In genomic region chr3:194134231-194134756, GRCh38 we compare ENCODE assay signal across 8 cellular contexts. TPM values are rescaled to one million over a fixed set of nuclear protein-coding genes. Genes with fewer than 3 reads are reported as not detected.
DNase-seq lines count a peak whose midpoint lies in the region; ATAC-seq and TF ChIP-seq lines count a peak whose summit lies in the region.

No MANE protein-coding gene starts in this region.

- H3K27me3 Mint-ChIP-seq in activated CD8-positive, alpha-beta T cell treated with anti-CD3 and anti-CD28 coated beads for 36 hours = peaks cover 69% of the 10 kb centered on the region

- H3K27ac Mint-ChIP-seq in activated CD8-positive, alpha-beta T cell treated with anti-CD3 and anti-CD28 coated beads for 36 hours = no peak overlapping the region

- CTCF ChIA-PET in activated CD8-positive, alpha-beta T cell treated with anti-CD3 and anti-CD28 coated beads for 36 hours (lab: Charles Lee) = interaction anchor here (1.2 kb wide), 1 partner anchor 181 kb away, joined by 4 read pairs; no protein-coding TSS in a partner anchor

- intact Hi-C loops in activated CD8-positive, alpha-beta T cell treated with anti-CD3 and anti-CD28 coated beads for 36 hours (cut with micrococcal nuclease) = loop anchor here (10.0 kb wide), 2 partner anchors 259 to 469 kb away; no protein-coding TSS in a partner anchor

- ATAC-seq in activated CD8-positive, alpha-beta T cell treated with anti-CD3 and anti-CD28 coated beads for 36 hours = peak; percentile 12

- no peaks in the 10 kb centered on the region for H3K36me3 Mint-ChIP-seq in activated CD8-positive, alpha-beta T cell treated with anti-CD3 and anti-CD28 coated beads for 36 hours (ENCODE audit: low read depth)

- DNase-seq in GM12864 (ENCODE audit: low read depth) (no peak), HCEC 1CT (peak; percentile 40), NAMALWA (ENCODE audit: low spot score) (peak; percentile 68), epithelial cell of prostate (ENCODE audit: low read depth, low spot score) (no peak), midbrain (lab: John Stamatoyannopoulos, UW) (peak; percentile 73), stromal cell of bone marrow (ENCODE audit: low read depth) (peak; percentile 63), GM19238 (ENCODE audit: insufficient read length, low spot score) (no peak)
- peak; percentile 51 for DNase-seq in activated CD8-positive, alpha-beta T cell treated with anti-CD3 and anti-CD28 coated beads for 36 hours

- H3K9me3 Mint-ChIP-seq in activated CD8-positive, alpha-beta T cell treated with anti-CD3 and anti-CD28 coated beads for 36 hours = no peaks in the 10 kb centered on the region

- no peak for TF ChIP-seq CTCF in GM12864 (IDR thresholded peaks at IDR 0.05; ENCODE audit: low read depth, low read length, missing control alignments)
- TF ChIP-seq CTCF in activated CD8-positive, alpha-beta T cell treated with anti-CD3 and anti-CD28 coated beads for 36 hours (IDR thresholded peaks at IDR 0.05) = no peak

- POLR2A ChIA-PET in activated CD8-positive, alpha-beta T cell treated with anti-CD3 and anti-CD28 coated beads for 36 hours (lab: Charles Lee) = no interaction called here

- no peak overlapping the region for H3K4me3 Mint-ChIP-seq in activated CD8-positive, alpha-beta T cell treated with anti-CD3 and anti-CD28 coated beads for 36 hours

- peak overlapping the region; percentile 60 for H3K4me3 ChIP-seq in GM12864 (ENCODE audit: low read depth, low read length)

- H3K27ac ChIP-seq in epithelial cell of prostate = peak overlapping the region; percentile 99

- peaks cover 39% of the 10 kb centered on the region for H3K4me1 Mint-ChIP-seq in activated CD8-positive, alpha-beta T cell treated with anti-CD3 and anti-CD28 coated beads for 36 hours (ENCODE audit: low read depth)

RNA-seq across cellular contexts. Expression of gene HES1, which starts 1.7 kb away (rescaled TPM):
- not detected for total RNA-seq in activated CD8-positive, alpha-beta T cell treated with anti-CD3 and anti-CD28 coated beads for 36 hours

Comparison
In these comparisons a context has a peak if more than half of its experiments do, and no peak if none do; other contexts are left out.
1. DNase-seq: peak in HCEC 1CT (single experiment), NAMALWA (single experiment), activated CD8-positive, alpha-beta T cell treated with anti-CD3 and anti-CD28 coated beads for 36 hours (single experiment), midbrain (single experiment) and stromal cell of bone marrow (single experiment); none in GM12864 (single experiment), epithelial cell of prostate (single experiment) and GM19238 (single experiment).